9 cellular contexts compared by ENCODE assay signal in genomic region chr20:54219751-54220426, GRCh38. TPM values are rescaled to one million over a fixed set of nuclear protein-coding genes. Genes with fewer than 3 reads are reported as not detected.
DNase-seq lines count a peak whose midpoint lies in the region; ATAC-seq and TF ChIP-seq lines count a peak whose summit lies in the region.
"Had no signal": no experiment of that assay in that cellular context is flagged by ENCODE, and none has a peak within 500 bp of the region (broad histone marks: within the 10 kb centered on the region; RNA-seq: fewer than 3 reads in every experiment).

No MANE protein-coding gene starts in this region.

- TF ChIP-seq POLR2A in NB4 (IDR thresholded peaks at IDR 0.05; ENCODE audit: extremely low read depth, insufficient read length) (no peak), breast epithelium (IDR thresholded peaks at IDR 0.05) (no peak)

- no peak for ATAC-seq in mucosa of descending colon
- no peak for ATAC-seq in stimulated activated effector memory CD8-positive, alpha-beta T cell treated with anti-CD3 and anti-CD28 coated beads, Interleukin-12 subunit alpha, Interleukin-12 subunit beta, amount 100 ng/mL, for 72 hours

- no peak overlapping the region for H3K27ac ChIP-seq in breast epithelium

- H3K9me3 ChIP-seq in breast epithelium (no peaks in the 10 kb centered on the region), mucosa of descending colon (no peaks in the 10 kb centered on the region)

- no peaks in the 10 kb centered on the region for H3K27me3 ChIP-seq in breast epithelium

- DNase-seq in GM03348 (ENCODE audit: low spot score) (peak; percentile 56), NB4 (ENCODE audit: low read depth) (peak; percentile 31), breast epithelium (ENCODE audit: low spot score in 2 of 2) (no peak), mucosa of descending colon (no peak), T1000 (lab: John Stamatoyannopoulos, UW) (no peak)
- no peak for DNase-seq in NK-92 treated with Interleukin-12 subunit alpha and Interleukin-12 subunit beta, amount 100 ng/mL, for 24 hours (lab: John Stamatoyannopoulos, UW)
- DNase-seq in stimulated activated effector memory CD8-positive, alpha-beta T cell treated with anti-CD3 and anti-CD28 coated beads, Interleukin-12 subunit alpha, Interleukin-12 subunit beta, amount 100 ng/mL, for 72 hours (ENCODE audit: low spot score in 2 of 2) = no peak

- H3K4me1 Mint-ChIP-seq in nephron = peaks cover 41% of the 10 kb centered on the region
- peaks cover 11% of the 10 kb centered on the region for H3K4me1 Mint-ChIP-seq in stimulated activated effector memory CD8-positive, alpha-beta T cell treated with anti-CD3 and anti-CD28 coated beads, Interleukin-12 subunit alpha, Interleukin-12 subunit beta, amount 100 ng/mL, for 72 hours

- H3K9me3 Mint-ChIP-seq in nephron = no peaks in the 10 kb centered on the region
- H3K9me3 Mint-ChIP-seq in stimulated activated effector memory CD8-positive, alpha-beta T cell treated with anti-CD3 and anti-CD28 coated beads, Interleukin-12 subunit alpha, Interleukin-12 subunit beta, amount 100 ng/mL, for 72 hours = no peaks in the 10 kb centered on the region

- intact Hi-C loops in breast epithelium (cut with DNase I; ENCODE audit: low total_unique reads) = no loop called here
- intact Hi-C loops in mucosa of descending colon (cut with DNase I, micrococcal nuclease) = loop anchor here (10.0 kb wide), 1 partner anchor 425 kb away; no protein-coding TSS in a partner anchor

- H3K36me3 Mint-ChIP-seq in nephron (ENCODE audit: low read depth) = peaks cover 26% of the 10 kb centered on the region
- peaks cover 53% of the 10 kb centered on the region for H3K36me3 Mint-ChIP-seq in stimulated activated effector memory CD8-positive, alpha-beta T cell treated with anti-CD3 and anti-CD28 coated beads, Interleukin-12 subunit alpha, Interleukin-12 subunit beta, amount 100 ng/mL, for 72 hours

- TF ChIP-seq CTCF in NB4 (IDR thresholded peaks at IDR 0.05; ENCODE audit: low read depth, low read length) (peak; percentile 34), breast epithelium (IDR thresholded peaks at IDR 0.05) (peak in 2 of 3 donors; percentile 45 to 52), nephron (IDR thresholded peaks at IDR 0.05; ENCODE audit: unreplicated experiment in 3 of 3) (peak; percentile 64 to 69 (median 65)), mucosa of descending colon (IDR thresholded peaks at IDR 0.05) (no peak)

- no peaks in the 10 kb centered on the region for H3K4me1 ChIP-seq in breast epithelium
- H3K4me1 ChIP-seq in mucosa of descending colon (ENCODE audit: low read depth) = no peaks in the 10 kb centered on the region

- no peak overlapping the region for H3K4me3 ChIP-seq in NB4 (ENCODE audit: low read depth, low read length)
- no peak overlapping the region for H3K4me3 ChIP-seq in breast epithelium
- no peak overlapping the region for H3K4me3 ChIP-seq in mucosa of descending colon

- H3K36me3 ChIP-seq in breast epithelium = no peaks in the 10 kb centered on the region
- no peaks in the 10 kb centered on the region for H3K36me3 ChIP-seq in mucosa of descending colon (ENCODE audit: low read depth)

- peaks cover 3% of the 10 kb centered on the region for H3K27me3 Mint-ChIP-seq in nephron (ENCODE audit: low read depth)

- no peak overlapping the region for H3K27ac Mint-ChIP-seq in nephron
- H3K27ac Mint-ChIP-seq in stimulated activated effector memory CD8-positive, alpha-beta T cell treated with anti-CD3 and anti-CD28 coated beads, Interleukin-12 subunit alpha, Interleukin-12 subunit beta, amount 100 ng/mL, for 72 hours = no peak overlapping the region

- H3K4me3 Mint-ChIP-seq in nephron = no peak overlapping the region
- no peak overlapping the region for H3K4me3 Mint-ChIP-seq in stimulated activated effector memory CD8-positive, alpha-beta T cell treated with anti-CD3 and anti-CD28 coated beads, Interleukin-12 subunit alpha, Interleukin-12 subunit beta, amount 100 ng/mL, for 72 hours

RNA-seq across cellular contexts. Expression of gene PFDN4, which starts 12.0 kb away (rescaled TPM):
- total RNA-seq in breast epithelium = 10 to 100 TPM; 41.0 to 57.7 (median 52.1) TPM
- total RNA-seq in mucosa of descending colon = 10 to 100 TPM; 11.1 to 23.4 (median 22.0) TPM

RNA-seq across cellular contexts. Expression of gene CYP24A1, which starts 46.1 kb away (rescaled TPM):
- total RNA-seq in breast epithelium = 1 to 10 TPM in 2 of 3 donors, not detected in 1; 2.0 to 6.4 TPM
- total RNA-seq in mucosa of descending colon = not detected
- total RNA-seq: T-helper 1 cell treated with Interleukin-12 subunit alpha and Interleukin-12 subunit beta and Interleukin-4 antibody, amounts not matched to agents 30 ng/mL and 1 ng/mL, for 36 hours had no signal

Comparison
In these comparisons a context has a peak if more than half of its experiments do, and no peak if none do; other contexts are left out.
1. DNase-seq: peak in GM03348 (single experiment) and NB4 (single experiment); none in breast epithelium (0 of 2), mucosa of descending colon (0 of 3), NK-92 treated with Interleukin-12 subunit alpha and Interleukin-12 subunit beta, amount 100 ng/mL, for 24 hours (single experiment), T1000 (single experiment) and stimulated activated effector memory CD8-positive, alpha-beta T cell treated with anti-CD3 and anti-CD28 coated beads, Interleukin-12 subunit alpha, Interleukin-12 subunit beta, amount 100 ng/mL, for 72 hours (0 of 2).